ENCODE assay signal across 7 cellular contexts in genomic region chr2:61016392-61017002, GRCh38. TPM values are rescaled to one million over a fixed set of nuclear protein-coding genes. Genes with fewer than 3 reads are reported as not detected.
A peak's percentile ranks its signal among the peaks of the same experiment; 100 is the strongest.
DNase-seq lines count a peak whose midpoint lies in the region; ATAC-seq and TF ChIP-seq lines count a peak whose summit lies in the region.

No MANE protein-coding gene starts in this region.

- no peaks in the 10 kb centered on the region for H3K4me1 ChIP-seq in rectal smooth muscle tissue (ENCODE audit: control insufficient read depth, insufficient read depth, low read length)

- no peak for TF ChIP-seq CTCF in HFFc6 (IDR thresholded peaks at IDR 0.05)
- no peak for TF ChIP-seq CTCF in fibroblast of mammary gland (conservative IDR thresholded peaks at IDR 0.05; ENCODE audit: control insufficient read depth, insufficient read depth, low read depth, low read length)

- peak overlapping the region; percentile 84 for H3K27ac ChIP-seq in rectal smooth muscle tissue (ENCODE audit: low read depth, low read length)

- no peaks in the 10 kb centered on the region for H3K27me3 ChIP-seq in rectal smooth muscle tissue (ENCODE audit: control insufficient read depth, insufficient read depth, low read length)

- H3K9ac ChIP-seq in rectal smooth muscle tissue (ENCODE audit: low read length) = peak overlapping the region; percentile 70

- H3K4me1 Mint-ChIP-seq in HFFc6 (ENCODE audit: low read depth) (peaks cover 60% of the 10 kb centered on the region), T-helper 17 cell (peaks cover 14% of the 10 kb centered on the region)

- no peaks in the 10 kb centered on the region for H3K9me3 Mint-ChIP-seq in HFFc6

- peak; percentile 19 for ATAC-seq in GM18511 (IDR thresholded peaks at IDR 0.05; ENCODE audit: unreplicated experiment)
- no peak for ATAC-seq in T-helper 17 cell

- H3K27ac Mint-ChIP-seq in HFFc6 (peak overlapping the region; percentile 97), T-helper 17 cell (peak overlapping the region; percentile 93)

- DNase-seq in HFFc6 (no peak), T-helper 17 cell (no peak), fibroblast of mammary gland (ENCODE audit: low read depth) (no peak), NCI-H446 (lab: John Stamatoyannopoulos, UW) (no peak), HCEC 1CT (no peak)

- H3K36me3 Mint-ChIP-seq in HFFc6 (ENCODE audit: low read depth) (peaks cover 1% of the 10 kb centered on the region), T-helper 17 cell (ENCODE audit: low read depth) (no peaks in the 10 kb centered on the region)

- H3K4me3 ChIP-seq in fibroblast of mammary gland (ENCODE audit: control insufficient read depth, low read depth, low read length) = peak overlapping the region; percentile 83
- H3K4me3 ChIP-seq in rectal smooth muscle tissue (ENCODE audit: low read length) = peak overlapping the region; percentile 91

- H3K36me3 ChIP-seq in rectal smooth muscle tissue (ENCODE audit: control insufficient read depth, insufficient read depth, low read length) = no peaks in the 10 kb centered on the region

- H3K4me3 Mint-ChIP-seq in HFFc6 (peak overlapping the region; percentile 100), T-helper 17 cell (peak overlapping the region; percentile 99)

- H3K9me3 ChIP-seq in T-helper 17 cell (ENCODE audit: control insufficient read depth, low read length, poor library complexity, severe bottlenecking) = no peaks in the 10 kb centered on the region

- peaks cover 1% of the 10 kb centered on the region for H3K27me3 Mint-ChIP-seq in HFFc6 (ENCODE audit: insufficient read depth)
- H3K27me3 Mint-ChIP-seq in T-helper 17 cell = no peaks in the 10 kb centered on the region

RNA-seq across cellular contexts. Expression of gene PEX13, which starts 1.0 kb away (rescaled TPM):
- 10 to 100 TPM; 21.2 to 24.1 (median 22.4) TPM for total RNA-seq in HFFc6 (2021; fragmentation: NEBNext Ultra II Directional; extraction: Animal tissue kit (Norgen Biotek cat#: 25700))
- 10 to 100 TPM; 10.8 to 15.1 TPM for total RNA-seq in T-helper 17 cell

RNA-seq across cellular contexts. Expression of gene PUS10, which starts 1.6 kb away (rescaled TPM):
- 1 to 10 TPM; 4.2 to 6.1 (median 5.3) TPM for total RNA-seq in HFFc6 (2021; fragmentation: NEBNext Ultra II Directional; extraction: Animal tissue kit (Norgen Biotek cat#: 25700))
- 1 to 10 TPM; 3.2 to 4.2 TPM for total RNA-seq in T-helper 17 cell

RNA-seq across cellular contexts. Expression of gene SANBR, which starts 49.2 kb away (rescaled TPM):
- total RNA-seq in HFFc6 (2021; fragmentation: NEBNext Ultra II Directional; extraction: Animal tissue kit (Norgen Biotek cat#: 25700)) = 1 to 10 TPM; 5.1 to 9.8 (median 8.4) TPM
- 1 to 10 TPM; 3.4 to 4.3 TPM for total RNA-seq in T-helper 17 cell
